In the genomic region with DNA sequence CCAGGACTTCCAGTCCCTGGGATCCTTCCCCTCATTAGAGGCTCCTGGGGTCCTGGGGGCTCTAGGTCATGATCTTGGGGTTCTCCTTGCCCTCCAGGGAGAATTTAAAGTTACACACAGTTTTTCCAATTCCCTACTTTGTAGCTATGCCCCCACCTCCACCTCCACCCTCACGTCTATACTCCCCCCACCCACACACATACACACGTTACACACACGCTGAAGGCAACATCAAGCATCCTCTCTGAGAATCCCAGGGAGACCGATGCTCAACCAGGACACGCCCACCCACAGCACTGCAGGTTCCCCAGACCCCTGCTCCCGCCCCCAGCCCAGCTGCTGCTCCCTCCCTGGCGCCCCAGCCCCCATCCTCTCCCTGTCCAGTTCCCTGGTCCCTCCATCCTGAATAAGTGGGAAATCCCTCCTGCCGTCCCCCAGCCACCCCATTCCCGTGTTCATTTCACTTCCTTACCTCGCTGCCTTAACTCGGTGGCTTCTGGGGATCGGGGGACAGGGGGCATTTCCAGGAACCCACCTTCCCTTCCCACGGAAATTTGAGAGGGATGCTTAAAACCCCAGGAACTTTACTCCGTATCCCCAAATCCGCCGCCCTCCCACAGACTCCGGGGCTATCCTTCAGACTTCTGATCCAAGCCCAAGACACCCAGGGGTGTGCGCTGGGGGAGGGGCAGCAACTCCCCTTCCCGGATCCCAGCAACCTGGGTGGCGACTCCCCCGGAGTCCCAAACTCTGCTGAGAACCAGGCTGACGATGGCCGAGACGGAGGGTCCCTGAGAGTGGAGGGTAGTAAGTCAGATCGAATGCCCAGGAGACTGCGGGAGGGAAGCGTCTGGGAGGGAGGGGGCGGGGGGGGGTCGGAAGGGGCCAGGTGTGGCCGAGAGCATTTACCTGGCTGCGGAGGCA, we compare ENCODE assay signal across 10 cellular contexts. TPM values are rescaled to one million over a fixed set of nuclear protein-coding genes. Genes with fewer than 3 reads are reported as not detected.
DNase-seq lines count a peak whose midpoint lies in the region; ATAC-seq lines count a peak whose summit lies in the region.
"Had no signal": no experiment of that assay in that cellular context is flagged by ENCODE, and none has a peak within 500 bp of the region (broad histone marks: within the 10 kb centered on the region; RNA-seq: fewer than 3 reads in every experiment).

No MANE protein-coding gene starts in this region.

- peak overlapping the region; percentile 63 for H3K4me3 Mint-ChIP-seq in activated naive CD8-positive, alpha-beta T cell treated with anti-CD3 and anti-CD28 coated beads for 36 hours
- peak overlapping the region; percentile 56 for H3K4me3 Mint-ChIP-seq in stimulated activated effector memory CD8-positive, alpha-beta T cell treated with anti-CD3 and anti-CD28 coated beads, Interleukin-12 subunit alpha, Interleukin-12 subunit beta, amount 100 ng/mL, for 72 hours

- H3K27me3 ChIP-seq in iPS DF 6.9 (ENCODE audit: control insufficient read depth, insufficient read depth, low read length), result peaks cover 19% of the 10 kb centered on the region; the same call in 1 of the 2 replicates

- no peak overlapping the region for H3K27ac Mint-ChIP-seq in activated naive CD8-positive, alpha-beta T cell treated with anti-CD3 and anti-CD28 coated beads for 36 hours
- H3K27ac Mint-ChIP-seq in stimulated activated effector memory CD8-positive, alpha-beta T cell treated with anti-CD3 and anti-CD28 coated beads, Interleukin-12 subunit alpha, Interleukin-12 subunit beta, amount 100 ng/mL, for 72 hours, result no peak overlapping the region

- H3K4me1 Mint-ChIP-seq in activated naive CD8-positive, alpha-beta T cell treated with anti-CD3 and anti-CD28 coated beads for 36 hours, result peaks cover 11% of the 10 kb centered on the region
- peaks cover 8% of the 10 kb centered on the region for H3K4me1 Mint-ChIP-seq in stimulated activated effector memory CD8-positive, alpha-beta T cell treated with anti-CD3 and anti-CD28 coated beads, Interleukin-12 subunit alpha, Interleukin-12 subunit beta, amount 100 ng/mL, for 72 hours

- H3K27me3 Mint-ChIP-seq in activated naive CD8-positive, alpha-beta T cell treated with anti-CD3 and anti-CD28 coated beads for 36 hours, result peaks cover 53% of the 10 kb centered on the region

- peaks cover 6% of the 10 kb centered on the region for H3K4me1 ChIP-seq in iPS DF 6.9 (ENCODE audit: control insufficient read depth, insufficient read depth, low read length)

- DNase-seq in DMS 273 (lab: John Stamatoyannopoulos, UW; ENCODE audit: unreplicated experiment) (peak; percentile 33), DMS 273 treated with DMSO at 0.1 percent for 48 hours (lab: John Stamatoyannopoulos, UW) (no peak), iPS DF 6.9 (ENCODE audit: low read depth, low spot score) (no peak), NCI-H526 treated with DMSO at 0.1 percent for 48 hours (lab: John Stamatoyannopoulos, UW) (no peak)
- DNase-seq in activated naive CD8-positive, alpha-beta T cell treated with anti-CD3 and anti-CD28 coated beads for 36 hours, result no peak
- DNase-seq in stimulated activated effector memory CD8-positive, alpha-beta T cell treated with anti-CD3 and anti-CD28 coated beads, Interleukin-12 subunit alpha, Interleukin-12 subunit beta, amount 100 ng/mL, for 72 hours (ENCODE audit: low spot score in 2 of 2), result no peak
- DNase-seq in activated CD4-positive, CD25-positive, alpha-beta regulatory T cell (lab: John Stamatoyannopoulos, UW), result no peak
- no peak for DNase-seq in stimulated activated CD4-positive, alpha-beta T cell treated with anti-CD3 and anti-CD28 coated beads, Interleukin-15, amount 100 ng/mL, for 24 hours

- no CpG with 5 or more reads among the region's 31 CpGs for WGBS in iPS DF 6.9 (ENCODE audit: insufficient coverage, insufficient read length)

- peak overlapping the region; percentile 69; the same call in 1 of the 2 replicates for H3K4me3 ChIP-seq in iPS DF 6.9 (ENCODE audit: low read length)

- H3K9me3 Mint-ChIP-seq in activated naive CD8-positive, alpha-beta T cell treated with anti-CD3 and anti-CD28 coated beads for 36 hours, result no peaks in the 10 kb centered on the region
- H3K9me3 Mint-ChIP-seq in stimulated activated effector memory CD8-positive, alpha-beta T cell treated with anti-CD3 and anti-CD28 coated beads, Interleukin-12 subunit alpha, Interleukin-12 subunit beta, amount 100 ng/mL, for 72 hours, result no peaks in the 10 kb centered on the region

- no peak for ATAC-seq in stimulated activated effector memory CD8-positive, alpha-beta T cell treated with anti-CD3 and anti-CD28 coated beads, Interleukin-12 subunit alpha, Interleukin-12 subunit beta, amount 100 ng/mL, for 72 hours

- no peaks in the 10 kb centered on the region for H3K36me3 ChIP-seq in iPS DF 6.9 (ENCODE audit: control insufficient read depth, insufficient read depth, low read length)

- no peaks in the 10 kb centered on the region for H3K9me3 ChIP-seq in iPS DF 6.9 (ENCODE audit: control insufficient read depth, insufficient read depth, low read length)

- H3K36me3 Mint-ChIP-seq in activated naive CD8-positive, alpha-beta T cell treated with anti-CD3 and anti-CD28 coated beads for 36 hours, result no peaks in the 10 kb centered on the region
- H3K36me3 Mint-ChIP-seq in stimulated activated effector memory CD8-positive, alpha-beta T cell treated with anti-CD3 and anti-CD28 coated beads, Interleukin-12 subunit alpha, Interleukin-12 subunit beta, amount 100 ng/mL, for 72 hours, result no peaks in the 10 kb centered on the region

- H3K27ac ChIP-seq in iPS DF 6.9 (ENCODE audit: low read length), result no peak overlapping the region
- H3K27ac ChIP-seq: 22Rv1 had no signal

RNA-seq across cellular contexts. Expression of a gene that starts 6.7 kb away (rescaled TPM):
- total RNA-seq in activated naive CD8-positive, alpha-beta T cell treated with anti-CD3 and anti-CD28 coated beads for 36 hours, result 1 to 10 TPM in 1 of 2 experiments, under 1 TPM in 1; 0.89 to 1.4 TPM

RNA-seq across cellular contexts. Expression of a gene that starts 59.6 kb away (rescaled TPM):
- total RNA-seq in activated naive CD8-positive, alpha-beta T cell treated with anti-CD3 and anti-CD28 coated beads for 36 hours, result 1 to 10 TPM; 1.6 to 2.0 TPM
- total RNA-seq: M059J had no signal
